In the genomic region with DNA sequence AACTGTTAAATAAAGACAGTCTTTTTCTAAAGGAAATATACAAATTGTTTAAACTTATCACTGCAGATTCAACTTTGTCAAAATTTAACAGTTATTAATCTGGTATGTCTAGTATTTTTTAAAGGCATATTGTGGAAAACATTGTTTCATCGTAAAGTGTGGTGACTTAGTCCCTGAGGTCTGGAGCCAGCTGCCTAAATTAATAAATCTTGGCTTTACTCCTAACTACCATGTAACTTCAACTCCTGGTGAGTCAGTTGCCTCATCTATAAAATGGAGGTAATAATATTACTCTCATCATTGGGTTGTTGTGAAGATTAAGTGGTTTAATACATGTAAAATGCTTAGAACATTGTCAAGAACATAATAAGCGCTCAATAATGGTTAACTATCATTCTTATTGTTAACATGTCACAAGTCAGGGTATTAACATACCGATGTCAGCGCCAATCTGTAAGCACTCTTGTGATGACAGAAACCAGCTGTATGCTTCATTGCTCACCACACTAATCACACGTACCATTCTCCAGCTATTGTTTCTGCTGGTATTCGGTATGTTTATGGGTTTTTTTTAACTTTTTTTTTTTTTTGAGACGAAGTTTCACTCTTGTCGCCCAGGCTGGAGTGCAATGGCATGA, we compare ENCODE assay signal across 14 cellular contexts. TPM values are rescaled to one million over a fixed set of nuclear protein-coding genes. Genes with fewer than 3 reads are reported as not detected.
"Had no signal": no experiment of that assay in that cellular context is flagged by ENCODE, and none has a peak within 500 bp of the region (broad histone marks: within the 10 kb centered on the region; RNA-seq: fewer than 3 reads in every experiment).

No MANE protein-coding gene starts in this region.

- H3K27ac ChIP-seq: esophagus muscularis mucosa, ovary, tibial nerve, VCaP had no signal

- H3K9me3 ChIP-seq: ovary had no signal

- H3K36me3 ChIP-seq: esophagus muscularis mucosa, ovary, tibial nerve had no signal

- H3K27me3 ChIP-seq: ovary, tibial nerve had no signal

- ATAC-seq: activated T-cell treated with anti-CD3 and anti-CD28 coated beads, Interleukin-2, amount 50 U/mL, for 4 hours; stimulated activated effector memory CD8-positive, alpha-beta T cell treated with anti-CD3 and anti-CD28 coated beads, Interleukin-12 subunit alpha, Interleukin-12 subunit beta, amount 100 ng/mL, for 72 hours had no signal

- H3K4me3 ChIP-seq: esophagus muscularis mucosa, ovary, smooth muscle cell, tibial nerve had no signal

- H3K4me1 ChIP-seq: esophagus muscularis mucosa, tibial nerve had no signal

- H3K4me2 ChIP-seq: smooth muscle cell had no signal

- DNase-seq: activated CD4-positive, alpha-beta memory T cell treated with anti-CD3 and anti-CD28 coated beads for 36 hours; activated gamma-delta T cell; activated T-cell treated with anti-CD3 and anti-CD28 coated beads, Interleukin-2, amount 50 U/mL, for 4 hours; foreskin melanocyte; head of caudate nucleus; ovary; T1000 had no signal

RNA-seq across cellular contexts. Expression of a gene that starts 14.1 kb away (rescaled TPM):
- total RNA-seq: activated CD4-positive, alpha-beta memory T cell treated with anti-CD3 and anti-CD28 coated beads for 36 hours; activated T-cell treated with anti-CD3 and anti-CD28 coated beads, Interleukin-2, amount 50 U/mL, for 4 hours; lower leg skin; mesenteric fat pad; smooth muscle cell had no signal
- polyA plus RNA-seq: smooth muscle cell had no signal
